ENCODE assay signal across 10 cellular contexts in genomic region chr11:72240461-72241289, GRCh38. TPM values are rescaled to one million over a fixed set of nuclear protein-coding genes. Genes with fewer than 3 reads are reported as not detected.
DNase-seq lines count a peak whose midpoint lies in the region; ATAC-seq and TF ChIP-seq lines count a peak whose summit lies in the region.
"Had no signal": no experiment of that assay in that cellular context is flagged by ENCODE, and none has a peak within 500 bp of the region (broad histone marks: within the 10 kb centered on the region; RNA-seq: fewer than 3 reads in every experiment).

No MANE protein-coding gene starts in this region.

- H3K4me3 Mint-ChIP-seq in activated naive CD4-positive, alpha-beta T cell treated with anti-CD3 and anti-CD28 coated beads, Interleukin-2, amount 10 ng/mL, durations not matched to agents 7 days and 5 days = peak overlapping the region; percentile 17
- H3K4me3 Mint-ChIP-seq in memory B cell = peak overlapping the region; percentile 78

- DNase-seq in activated naive CD4-positive, alpha-beta T cell treated with anti-CD3 and anti-CD28 coated beads, Interleukin-2, amount 10 ng/mL, durations not matched to agents 7 days and 5 days = peak; percentile 32
- DNase-seq in activated naive CD4-positive, alpha-beta T cell treated with Interleukin-2 at 50 U/mL for 16 hours = no peak
- DNase-seq in astrocyte of the hippocampus (ENCODE audit: low read depth, low spot score) (peak; percentile 41), memory B cell (ENCODE audit: low spot score in 2 of 2) (no peak), upper lobe of right lung (peak; percentile 62), NCI-H2196 (lab: John Stamatoyannopoulos, UW; ENCODE audit: unreplicated experiment) (no peak), middle frontal gyrus (ENCODE audit: extremely low spot score, low spot score) (no peak)

- H3K9me3 Mint-ChIP-seq in activated naive CD4-positive, alpha-beta T cell treated with anti-CD3 and anti-CD28 coated beads, Interleukin-2, amount 10 ng/mL, durations not matched to agents 7 days and 5 days = no peaks in the 10 kb centered on the region
- peaks cover 2% of the 10 kb centered on the region for H3K9me3 Mint-ChIP-seq in memory B cell

- CTCF ChIA-PET in activated naive CD4-positive, alpha-beta T cell treated with anti-CD3 and anti-CD28 coated beads, Interleukin-2, amount 10 ng/mL, durations not matched to agents 7 days and 5 days (lab: Charles Lee) = interaction anchor here (1.0 to 1.3 kb wide), 3 partner anchors 173 to 193 kb away, joined by 3 to 6 read pairs (median 5); no protein-coding TSS in a partner anchor

- no peak for TF ChIP-seq CTCF in upper lobe of right lung (IDR thresholded peaks at IDR 0.05)

- peaks cover 27% of the 10 kb centered on the region for H3K4me1 ChIP-seq in upper lobe of right lung

- peaks cover 19% of the 10 kb centered on the region for H3K36me3 ChIP-seq in upper lobe of right lung

- H3K4me3 ChIP-seq in upper lobe of right lung = peak overlapping the region; percentile 42

- intact Hi-C loops in upper lobe of right lung (cut with DNase I) = no loop called here

- peaks cover 55% of the 10 kb centered on the region for H3K27me3 ChIP-seq in upper lobe of right lung

- peaks cover 23% of the 10 kb centered on the region for H3K4me1 Mint-ChIP-seq in activated naive CD4-positive, alpha-beta T cell treated with anti-CD3 and anti-CD28 coated beads, Interleukin-2, amount 10 ng/mL, durations not matched to agents 7 days and 5 days
- H3K4me1 Mint-ChIP-seq in memory B cell = peaks cover 27% of the 10 kb centered on the region

- no peaks in the 10 kb centered on the region for H3K9me3 ChIP-seq in upper lobe of right lung

- no peak overlapping the region for H3K27ac Mint-ChIP-seq in activated naive CD4-positive, alpha-beta T cell treated with anti-CD3 and anti-CD28 coated beads, Interleukin-2, amount 10 ng/mL, durations not matched to agents 7 days and 5 days
- H3K27ac Mint-ChIP-seq in memory B cell = no peak overlapping the region

- ATAC-seq in memory B cell (ENCODE audit: low read depth) (peak; percentile 36), upper lobe of right lung (no peak), GM19467 (IDR thresholded peaks at IDR 0.05; ENCODE audit: unreplicated experiment) (no peak)

- peaks cover 24% of the 10 kb centered on the region for H3K36me3 Mint-ChIP-seq in activated naive CD4-positive, alpha-beta T cell treated with anti-CD3 and anti-CD28 coated beads, Interleukin-2, amount 10 ng/mL, durations not matched to agents 7 days and 5 days
- H3K36me3 Mint-ChIP-seq in memory B cell = peaks cover 8% of the 10 kb centered on the region

- no peak overlapping the region for H3K27ac ChIP-seq in upper lobe of right lung

- H3K27me3 Mint-ChIP-seq in activated naive CD4-positive, alpha-beta T cell treated with anti-CD3 and anti-CD28 coated beads, Interleukin-2, amount 10 ng/mL, durations not matched to agents 7 days and 5 days = peaks cover 59% of the 10 kb centered on the region
- H3K27me3 Mint-ChIP-seq in memory B cell = peaks cover 33% of the 10 kb centered on the region

RNA-seq across cellular contexts. Expression of gene PHOX2A, which starts 3.3 kb away (rescaled TPM):
- not detected for total RNA-seq in upper lobe of right lung
- total RNA-seq: HT1080, lower leg skin had no signal

RNA-seq across cellular contexts. Expression of gene INPPL1, which starts 16.1 kb away (rescaled TPM):
- total RNA-seq in upper lobe of right lung = 146 TPM

RNA-seq across cellular contexts. Expression of gene FOLR2, which starts 24.1 kb away (rescaled TPM):
- 22.8 TPM for total RNA-seq in upper lobe of right lung
- total RNA-seq: HT1080 had no signal

RNA-seq across cellular contexts. Expression of gene FOLR1, which starts 48.7 kb away (rescaled TPM):
- total RNA-seq in upper lobe of right lung = 163 TPM
- total RNA-seq: HT1080 had no signal

Comparison
In these comparisons a context has a peak if more than half of its experiments do, and no peak if none do; other contexts are left out.
1. DNase-seq: peak in activated naive CD4-positive, alpha-beta T cell treated with anti-CD3 and anti-CD28 coated beads, Interleukin-2, amount 10 ng/mL, durations not matched to agents 7 days and 5 days (single experiment), astrocyte of the hippocampus (single experiment) and upper lobe of right lung (single experiment); none in activated naive CD4-positive, alpha-beta T cell treated with Interleukin-2 at 50 U/mL for 16 hours (single experiment), memory B cell (0 of 2), NCI-H2196 (single experiment) and middle frontal gyrus (single experiment).